In the genomic region with DNA sequence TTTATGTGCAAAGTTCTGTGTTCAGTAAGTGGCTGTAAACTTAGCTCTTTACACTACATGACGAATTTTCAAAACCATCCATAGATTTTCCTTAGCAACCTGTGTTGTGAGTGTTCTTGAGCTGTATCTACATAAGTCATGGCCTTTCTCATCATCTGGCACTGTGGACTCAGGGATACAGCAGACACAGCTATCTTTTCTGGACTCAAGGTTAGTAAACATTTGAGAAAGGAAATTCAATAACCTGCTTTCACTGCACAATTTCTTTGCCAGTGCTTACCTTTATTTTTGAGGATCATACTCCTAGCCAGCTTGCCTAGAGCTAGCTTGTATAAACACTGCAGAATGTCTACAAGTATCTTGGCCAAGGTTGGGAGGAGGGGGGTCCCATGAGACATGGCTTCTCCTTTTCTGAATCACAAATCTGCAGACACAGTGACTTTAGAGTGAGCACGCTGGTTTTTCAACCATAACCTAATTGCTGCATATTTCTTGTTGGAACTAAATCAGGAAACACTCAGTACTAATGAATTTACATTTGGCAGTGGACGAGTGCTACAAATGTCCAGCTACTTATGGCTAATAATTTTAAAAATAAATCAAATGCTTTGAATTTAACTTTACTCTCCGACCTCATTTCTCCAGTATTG, we compare ENCODE assay signal across 19 cellular contexts. TPM values are rescaled to one million over a fixed set of nuclear protein-coding genes. Genes with fewer than 3 reads are reported as not detected.
DNase-seq lines count a peak whose midpoint lies in the region; ATAC-seq, FAIRE-seq and TF ChIP-seq lines count a peak whose summit lies in the region.
"Had no signal": no experiment of that assay in that cellular context is flagged by ENCODE, and none has a peak within 500 bp of the region (broad histone marks: within the 10 kb centered on the region; RNA-seq: fewer than 3 reads in every experiment).

No MANE protein-coding gene starts in this region.

- H2BK15ac ChIP-seq in H1 (ENCODE audit: low read length) (no peak overlapping the region), mesenchymal stem cell (ENCODE audit: low read depth, poor library complexity, severe bottlenecking) (no peak overlapping the region)

- H3K18ac ChIP-seq in H1 (ENCODE audit: extremely low read depth, low read length) (no peak overlapping the region), mesenchymal stem cell (ENCODE audit: low read depth in 1 of 2, low read length in 2 of 2) (no peak overlapping the region)

- H2BK20ac ChIP-seq in H1 (ENCODE audit: low read length), result no peak overlapping the region

- H4K91ac ChIP-seq in H1 (replicated peaks; ENCODE audit: insufficient read length, low read length), result no peak overlapping the region
- H4K91ac ChIP-seq in mesenchymal stem cell (ENCODE audit: low read length), result no peak overlapping the region

- POLR2A ChIA-PET in H1 (lab: Charles Lee; ENCODE audit: partially characterized antibody), result no interaction called here
- POLR2A ChIA-PET in CD8-positive, alpha-beta memory T cell (lab: Charles Lee), result no interaction called here

- no peaks in the 10 kb centered on the region for H4K20me1 ChIP-seq in H1 (replicated peaks in 1 of 2; ENCODE audit: control insufficient read depth in 1 of 2, insufficient read depth in 2 of 2, low read length in 2 of 2)

- no peak for TF ChIP-seq CTCF in AG10803 (conservative IDR thresholded peaks at IDR 0.05; ENCODE audit: low read length)
- no peak for TF ChIP-seq CTCF in H1 (IDR thresholded peaks at IDR 0.05; ENCODE audit: control extremely low read depth in 1 of 3, insufficient read depth in 1 of 3, low read depth in 1 of 3, low read length in 3 of 3)

- H3K23ac ChIP-seq in H1 (ENCODE audit: insufficient read length) (no peak overlapping the region), mesenchymal stem cell (ENCODE audit: low read length in 2 of 2) (no peak overlapping the region)

- no peaks in the 10 kb centered on the region for H3K23me2 ChIP-seq in H1 (ENCODE audit: low read depth, low read length)

- WGBS in H1 (ENCODE audit: extremely low coverage in 1 of 2, insufficient coverage in 1 of 2, insufficient read length in 1 of 2, insufficient replicate concordance in 2 of 2, low coverage in 1 of 2, low lambda C conversion rate in 2 of 2, missing lambda C conversion rate in 1 of 2), 2 experiments, result 91% methylated on average over 4 of the region's 4 CpGs; no CpG with 5 or more reads in 1 of the 2 experiments
- 67% methylated on average over 1 of the region's 4 CpGs for WGBS in mesenchymal stem cell

- H2AK5ac ChIP-seq in H1 (ENCODE audit: low read depth, low read length), result no peak overlapping the region
- peak overlapping the region; percentile 42 for H2AK5ac ChIP-seq in mesenchymal stem cell (ENCODE audit: low read length, severe bottlenecking)

- H2AFZ ChIP-seq in H1 (ENCODE audit: low read length) (no peak overlapping the region), mesenchymal stem cell (ENCODE audit: low read depth, low read length) (peak overlapping the region; percentile 42)
- H2AFZ ChIP-seq: neural progenitor cell had no signal

- H3K9me3 ChIP-seq in H1 (ENCODE audit: insufficient read depth in 2 of 2, low read depth in 1 of 2, low read length in 1 of 2) (no peaks in the 10 kb centered on the region), mesenchymal stem cell (ENCODE audit: control insufficient read depth, low read length) (no peaks in the 10 kb centered on the region)
- H3K9me3 ChIP-seq in CD8-positive, alpha-beta memory T cell (ENCODE audit: low read length), result no peaks in the 10 kb centered on the region
- H3K9me3 ChIP-seq: heart right ventricle, lower lobe of right lung had no signal

- H3K9me3 Mint-ChIP-seq in CD8-positive, alpha-beta memory T cell, result peaks cover 0 to 4% (median 2%) of the 10 kb centered on the region in 5 donors
- no peaks in the 10 kb centered on the region for H3K9me3 Mint-ChIP-seq in effector memory CD8-positive, alpha-beta T cell
- H3K9me3 Mint-ChIP-seq: endodermal cell, neural progenitor cell had no signal

- no peak overlapping the region for H3K4me3 Mint-ChIP-seq in CD8-positive, alpha-beta memory T cell
- no peak overlapping the region for H3K4me3 Mint-ChIP-seq in effector memory CD8-positive, alpha-beta T cell
- H3K4me3 Mint-ChIP-seq: activated CD8-positive, alpha-beta T cell treated with anti-CD3 and anti-CD28 coated beads, Interleukin-2, amount 10 ng/mL, durations not matched to agents 7 days and 5 days; endodermal cell; neural progenitor cell had no signal

- H2BK5ac ChIP-seq in H1 (ENCODE audit: low read depth, low read length) (no peak overlapping the region), mesenchymal stem cell (ENCODE audit: low read depth, low read length, poor library complexity, severe bottlenecking) (no peak overlapping the region)

- H2BK12ac ChIP-seq in H1 (ENCODE audit: low read depth, low read length) (no peak overlapping the region), mesenchymal stem cell (ENCODE audit: low read length in 2 of 2) (peak overlapping the region in 1 of 2 experiments; percentile 3)

- no peaks in the 10 kb centered on the region for H3K36me3 Mint-ChIP-seq in CD8-positive, alpha-beta memory T cell
- no peaks in the 10 kb centered on the region for H3K36me3 Mint-ChIP-seq in effector memory CD8-positive, alpha-beta T cell (ENCODE audit: insufficient read depth)
- H3K36me3 Mint-ChIP-seq: neural progenitor cell had no signal

- DNase-seq in AG10803 (ENCODE audit: low read depth) (peak; percentile 86), NCI-H2171 (lab: John Stamatoyannopoulos, UW) (peak; percentile 72), H1 (ENCODE audit: low read depth in 1 of 2, low spot score in 2 of 2) (no peak), mesenchymal stem cell (peak; percentile 37), HuH-7.5 (ENCODE audit: low spot score) (no peak)
- DNase-seq in CD8-positive, alpha-beta memory T cell, result no peak
- no peak for DNase-seq in effector memory CD8-positive, alpha-beta T cell
- DNase-seq: activated CD8-positive, alpha-beta T cell treated with anti-CD3 and anti-CD28 coated beads, Interleukin-2, amount 10 ng/mL, durations not matched to agents 7 days and 5 days; activated effector memory CD4-positive, alpha-beta T cell treated with anti-CD3 and anti-CD28 coated beads, Interleukin-2, amount 50 U/mL, for 16 hours; endodermal cell; lower lobe of right lung; NCI-H187; NCI-H774; T1000 had no signal

- H3K4me1 Mint-ChIP-seq in CD8-positive, alpha-beta memory T cell, result no peaks in the 10 kb centered on the region
- H3K4me1 Mint-ChIP-seq in effector memory CD8-positive, alpha-beta T cell (ENCODE audit: low read depth in 2 of 2), result no peaks in the 10 kb centered on the region
- H3K4me1 Mint-ChIP-seq: endodermal cell had no signal

- H3K27ac ChIP-seq in H1 (ENCODE audit: low read depth, low read length) (no peak overlapping the region), mesenchymal stem cell (ENCODE audit: low read length, poor library complexity, severe bottlenecking) (no peak overlapping the region)
- no peak overlapping the region for H3K27ac ChIP-seq in CD8-positive, alpha-beta memory T cell (ENCODE audit: low read depth, low read length)
- H3K27ac ChIP-seq: heart right ventricle, lower lobe of right lung, neural progenitor cell had no signal

- no peak for FAIRE-seq in H1 (lab: Jason Lieb, UNC)
- FAIRE-seq: GM12878, K562 had no signal

- H3K79me2 ChIP-seq in H1 (ENCODE audit: control insufficient read depth in 1 of 2, insufficient read depth in 2 of 2, low read length in 2 of 2), result no peaks in the 10 kb centered on the region

- no peak overlapping the region for H4K8ac ChIP-seq in H1 (ENCODE audit: extremely low read depth, insufficient read depth, low read length)
- H4K8ac ChIP-seq in mesenchymal stem cell (ENCODE audit: low read length), result no peak overlapping the region

- no peaks in the 10 kb centered on the region for H3K4me1 ChIP-seq in H1 (replicated peaks in 1 of 4; ENCODE audit: control insufficient read depth in 3 of 4, insufficient read depth in 4 of 4, low read length in 3 of 4)
- no peaks in the 10 kb centered on the region for H3K4me1 ChIP-seq in mesenchymal stem cell (ENCODE audit: control insufficient read depth, insufficient read depth, low read depth, low read length)
- H3K4me1 ChIP-seq in CD8-positive, alpha-beta memory T cell (ENCODE audit: insufficient read depth, low read length), result no peaks in the 10 kb centered on the region
- H3K4me1 ChIP-seq: lower lobe of right lung, neural progenitor cell had no signal

- no peak overlapping the region for H3K27ac Mint-ChIP-seq in CD8-positive, alpha-beta memory T cell
- no peak overlapping the region for H3K27ac Mint-ChIP-seq in effector memory CD8-positive, alpha-beta T cell
- H3K27ac Mint-ChIP-seq: activated CD8-positive, alpha-beta T cell treated with anti-CD3 and anti-CD28 coated beads, Interleukin-2, amount 10 ng/mL, durations not matched to agents 7 days and 5 days; endodermal cell; neural progenitor cell had no signal

- H3K4ac ChIP-seq in H1 (replicated peaks; ENCODE audit: insufficient read length, low read depth, low read length), result no peak overlapping the region
- H3K4ac ChIP-seq in mesenchymal stem cell (ENCODE audit: low read depth in 1 of 2, low read length in 2 of 2), result no peak overlapping the region

- H3K27me3 ChIP-seq in H1 (replicated peaks in 1 of 4; ENCODE audit: control insufficient read depth in 3 of 4, extremely low read depth in 1 of 4, insufficient read depth in 3 of 4, low read length in 3 of 4), result no peaks in the 10 kb centered on the region
- H3K27me3 ChIP-seq in mesenchymal stem cell (ENCODE audit: control insufficient read depth in 1 of 2, insufficient read depth in 1 of 2, low read length in 2 of 2), result no peaks in the 10 kb centered on the region
- no peaks in the 10 kb centered on the region for H3K27me3 ChIP-seq in CD8-positive, alpha-beta memory T cell (ENCODE audit: insufficient read depth, low read length, poor library complexity, severe bottlenecking)
- H3K27me3 ChIP-seq: heart right ventricle, neural progenitor cell had no signal

- CTCF ChIA-PET in H1 (lab: Charles Lee; ENCODE audit: partially characterized antibody), result interaction anchor here (1.0 to 1.2 kb wide), 3 partner anchors 9 to 133 kb away, joined by 3 to 4 read pairs (median 3); no protein-coding TSS in a partner anchor
- CTCF ChIA-PET in CD8-positive, alpha-beta memory T cell (lab: Charles Lee), result no interaction called here

- H3K4me2 ChIP-seq in H1 (ENCODE audit: insufficient read depth in 1 of 2, low read depth in 2 of 2, low read length in 2 of 2) (no peak overlapping the region), mesenchymal stem cell (ENCODE audit: low read length, poor library complexity, severe bottlenecking) (no peak overlapping the region)
- H3K4me2 ChIP-seq: neural progenitor cell had no signal

- no peak for ATAC-seq in effector memory CD8-positive, alpha-beta T cell (replicated peaks)
- no peak for ATAC-seq in HG02798 (IDR thresholded peaks at IDR 0.05; ENCODE audit: poor library complexity, unreplicated experiment)
- ATAC-seq: activated CD8-positive, alpha-beta T cell treated with anti-CD3 and anti-CD28 coated beads, Interleukin-2, amount 10 ng/mL, durations not matched to agents 7 days and 5 days; GM12878; K562; lower lobe of right lung had no signal

- no peaks in the 10 kb centered on the region for H3K79me1 ChIP-seq in H1 (ENCODE audit: low read depth, low read length)
- peaks cover 2% of the 10 kb centered on the region for H3K79me1 ChIP-seq in mesenchymal stem cell (replicated peaks; ENCODE audit: low read length, poor library complexity, severe bottlenecking)

- no peak overlapping the region for H3K4me3 ChIP-seq in AG10803 (ENCODE audit: low read length)
- no peak overlapping the region for H3K4me3 ChIP-seq in H1 (ENCODE audit: extremely low read depth in 1 of 4, insufficient read depth in 2 of 4, low read depth in 3 of 4, low read length in 4 of 4)
- peak overlapping the region in 1 of 2 experiments; percentile 29 for H3K4me3 ChIP-seq in mesenchymal stem cell (ENCODE audit: insufficient read depth in 1 of 2, low read depth in 1 of 2, low read length in 2 of 2)
- H3K4me3 ChIP-seq in CD8-positive, alpha-beta memory T cell (ENCODE audit: low read length), result no peak overlapping the region
- H3K4me3 ChIP-seq: GM12878, heart right ventricle, K562, lower lobe of right lung, neural progenitor cell had no signal

- TF ChIP-seq EP300 in H1 (IDR thresholded peaks at IDR 0.05; ENCODE audit: borderline replicate concordance in 1 of 2, low read depth in 2 of 2, low read length in 2 of 2), result no peak

- TF ChIP-seq RAD21 in H1 (IDR thresholded peaks at IDR 0.05 in 1 of 2, conservative IDR thresholded peaks at IDR 0.05 in 1 of 2; ENCODE audit: low read depth in 2 of 2, low read length in 2 of 2), result no peak

- H4K5ac ChIP-seq in H1 (ENCODE audit: insufficient read length, low read depth, low read length), result no peak overlapping the region

- peak overlapping the region; percentile 31 for H2BK120ac ChIP-seq in H1 (replicated peaks; ENCODE audit: low read depth, low read length)
- no peak overlapping the region for H2BK120ac ChIP-seq in mesenchymal stem cell (ENCODE audit: low read depth, low read length)

- peaks cover 0 to 1% of the 10 kb centered on the region in 2 donors for H3K27me3 Mint-ChIP-seq in CD8-positive, alpha-beta memory T cell
- no peaks in the 10 kb centered on the region for H3K27me3 Mint-ChIP-seq in effector memory CD8-positive, alpha-beta T cell

- no peak for TF ChIP-seq POLR2A in H1 (IDR thresholded peaks at IDR 0.05; ENCODE audit: control extremely low read depth in 1 of 2, low read depth in 2 of 2, low read length in 2 of 2)

- no peak overlapping the region for H3K56ac ChIP-seq in H1 (replicated peaks; ENCODE audit: insufficient read length, low read depth, low read length)

- no peak overlapping the region for H3K14ac ChIP-seq in H1 (ENCODE audit: insufficient read length)
- H3K14ac ChIP-seq in mesenchymal stem cell (ENCODE audit: low read length in 2 of 2), result no peak overlapping the region

- H3K36me3 ChIP-seq in H1 (ENCODE audit: control insufficient read depth in 2 of 4, insufficient read depth in 4 of 4, low read length in 3 of 4), result no peaks in the 10 kb centered on the region
- H3K36me3 ChIP-seq in mesenchymal stem cell (ENCODE audit: control insufficient read depth in 1 of 2, insufficient read depth in 2 of 2, low read depth in 1 of 2, low read length in 2 of 2), result peaks cover 5 to 42% of the 10 kb centered on the region in 2 experiments
- no peaks in the 10 kb centered on the region for H3K36me3 ChIP-seq in CD8-positive, alpha-beta memory T cell (ENCODE audit: insufficient read depth, low read length)
- H3K36me3 ChIP-seq: lower lobe of right lung, neural progenitor cell had no signal

- no peak overlapping the region for H3K9ac ChIP-seq in H1 (replicated peaks in 1 of 4; ENCODE audit: extremely low read depth in 1 of 4, low read depth in 3 of 4, low read length in 3 of 4)
- H3K9ac ChIP-seq in mesenchymal stem cell (ENCODE audit: low read length), result peak overlapping the region; percentile 87
- H3K9ac ChIP-seq: neural progenitor cell had no signal

RNA-seq across cellular contexts. Expression of a gene that starts 27.2 kb away (rescaled TPM):
- 0.82 and 1.1 TPM in 2 replicates for total RNA-seq in H1 (2021; fragmentation: NEBNext Ultra II Directional; extraction: Animal tissue kit (Norgen Biotek cat#: 25700))
- polyA plus RNA-seq in H1 (2011; rRNA removed), result 0.14 and 0.20 TPM in 2 replicates
- 0.23 TPM for polyA plus RNA-seq in H1 (2011; cell fraction: cytosol; rRNA removed)
- polyA plus RNA-seq in H1 (2011; cell fraction: nucleus; rRNA removed), result 0.30 TPM
- 0.14 to 0.31 TPM (median 0.20 TPM) in 4 replicates for polyA plus RNA-seq in H1 (2012, experiment 1 of 2)
- 0.05 TPM for polyA plus RNA-seq in H1 (2012, experiment 2 of 2)
- polyA plus RNA-seq in H1 (2013, experiment 1 of 2), result 0.73 TPM
- polyA plus RNA-seq in H1 (2013, experiment 2 of 2), result 0.88 TPM
- polyA minus RNA-seq in H1 (2011; rRNA and poly(A)+ RNA removed), result 0.38 and 0.76 TPM in 2 replicates
- 0.44 TPM for polyA minus RNA-seq in H1 (2011; cell fraction: cytosol; rRNA and poly(A)+ RNA removed)
- polyA minus RNA-seq in H1 (2011; cell fraction: nucleus; rRNA and poly(A)+ RNA removed), result 1.2 TPM
- polyA plus RNA-seq in mesenchymal stem cell (2013, experiment 1 of 2), result 5.6 TPM
- polyA plus RNA-seq in mesenchymal stem cell (2013, experiment 2 of 2), result 5.6 TPM
- total RNA-seq in CD8-positive, alpha-beta memory T cell, result not detected
- not detected for polyA plus RNA-seq in CD8-positive, alpha-beta memory T cell
- total RNA-seq: activated CD8-positive, alpha-beta T cell treated with anti-CD3 and anti-CD28 coated beads, Interleukin-2, amount 10 ng/mL, durations not matched to agents 7 days and 5 days; GM12878; K562 had no signal
- polyA plus RNA-seq: GM12878, K562 had no signal

Comparison
In these comparisons a context has a peak if more than half of its experiments do, and no peak if none do; other contexts are left out.
1. DNase-seq: peak in AG10803 (single experiment), NCI-H2171 (single experiment) and mesenchymal stem cell (single experiment); none in H1 (0 of 2), CD8-positive, alpha-beta memory T cell (0 of 5), effector memory CD8-positive, alpha-beta T cell (0 of 3) and HuH-7.5 (single experiment).